Comparison of ENCODE assay signal across 15 cellular contexts in the genomic region with DNA sequence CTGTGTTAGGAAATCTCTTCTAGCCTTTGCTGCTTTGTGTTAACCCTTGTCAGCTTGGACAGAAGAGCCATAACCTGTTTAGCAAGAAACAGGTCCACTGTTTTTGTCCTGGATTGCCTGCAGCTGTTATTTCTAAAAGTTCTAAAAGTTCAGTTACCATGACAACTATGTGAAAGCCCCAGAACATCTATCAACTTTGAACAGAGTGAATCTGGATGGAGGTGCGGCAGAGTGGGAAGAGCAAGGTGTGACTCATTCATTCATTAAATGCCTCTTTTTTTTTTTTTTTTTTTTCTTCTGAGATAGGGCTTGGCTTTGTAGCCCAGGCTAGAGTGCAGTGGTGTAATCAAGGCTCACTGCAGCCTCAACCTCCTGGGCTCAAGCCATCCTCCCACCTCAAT. TPM values are rescaled to one million over a fixed set of nuclear protein-coding genes. Genes with fewer than 3 reads are reported as not detected.
DNase-seq lines count a peak whose midpoint lies in the region; ATAC-seq, FAIRE-seq and TF ChIP-seq lines count a peak whose summit lies in the region.
"Had no signal": no experiment of that assay in that cellular context is flagged by ENCODE, and none has a peak within 500 bp of the region (broad histone marks: within the 10 kb centered on the region; RNA-seq: fewer than 3 reads in every experiment).

No MANE protein-coding gene starts in this region.

- no peak overlapping the region for H2AFZ ChIP-seq in hepatocyte

- H3K4me3 ChIP-seq in RWPE2 (ENCODE audit: severe bottlenecking) (no peak overlapping the region), hepatocyte (no peak overlapping the region), small intestine (ENCODE audit: low read depth in 1 of 2, low read length in 2 of 2) (no peak overlapping the region)

- H3K27me3 ChIP-seq in RWPE2 (ENCODE audit: insufficient read depth, poor library complexity, severe bottlenecking) = no peaks in the 10 kb centered on the region
- H3K27me3 ChIP-seq in hepatocyte = no peaks in the 10 kb centered on the region
- no peaks in the 10 kb centered on the region for H3K27me3 ChIP-seq in small intestine (ENCODE audit: control insufficient read depth in 2 of 2, insufficient read depth in 2 of 2, low read length in 2 of 2)

- ATAC-seq in RWPE2 (ENCODE audit: low read depth) = peak; percentile 60
- ATAC-seq in GM19452 (IDR thresholded peaks at IDR 0.05; ENCODE audit: unreplicated experiment) = no peak
- ATAC-seq: stimulated activated naive CD8-positive, alpha-beta T cell treated with anti-CD3 and anti-CD28 coated beads, Interleukin-15, amount 100 ng/mL, for 72 hours had no signal

- H3K27ac ChIP-seq in RWPE2 (ENCODE audit: poor library complexity, severe bottlenecking) (peak overlapping the region; percentile 17), hepatocyte (peak overlapping the region; percentile 71), small intestine (ENCODE audit: low read depth in 1 of 2, low read length in 1 of 2) (no peak overlapping the region)

- H3K4me1 ChIP-seq in RWPE2 (ENCODE audit: insufficient read depth, poor library complexity, severe bottlenecking) = peaks cover 10% of the 10 kb centered on the region
- no peaks in the 10 kb centered on the region for H3K4me1 ChIP-seq in hepatocyte (ENCODE audit: insufficient read depth)
- H3K4me1 ChIP-seq in small intestine (ENCODE audit: control insufficient read depth in 2 of 2, insufficient read depth in 1 of 2, low read depth in 1 of 2, low read length in 1 of 2) = no peaks in the 10 kb centered on the region

- WGBS in hepatocyte (ENCODE audit: low lambda C conversion rate, missing lambda C conversion rate) = 13% methylated on average over 1 of the region's 1 CpG
- 4 to 39% (median 20%) methylated on average over 1 of the region's 1 CpG for WGBS in small intestine, 3 donors

- TF ChIP-seq CTCF in RWPE2 (IDR thresholded peaks at IDR 0.05; ENCODE audit: poor library complexity, severe bottlenecking) (no peak), hepatocyte (IDR thresholded peaks at IDR 0.05; ENCODE audit: poor library complexity) (no peak), GM13976 (IDR thresholded peaks at IDR 0.05; ENCODE audit: borderline replicate concordance, control extremely low read depth, extremely low read depth, insufficient read depth, missing control alignments) (no peak)

- DNase-seq in SIG-M5 treated with dmso at 0.1 percent for 504 hours (lab: John Stamatoyannopoulos, UW; ENCODE audit: unreplicated experiment) (peak; percentile 30), SIG-M5 (lab: John Stamatoyannopoulos, UW) (no peak), RWPE2 (ENCODE audit: low spot score) (no peak), hepatocyte (ENCODE audit: low spot score) (peak; percentile 73), small intestine (peak; percentile 8), NCI-H510A (lab: John Stamatoyannopoulos, UW) (no peak), GM13976 (ENCODE audit: low spot score) (no peak)
- DNase-seq: 8988T; activated T-cell treated with anti-CD3 and anti-CD28 coated beads, Interleukin-2, amount 50 U/mL, for 1 hour; NCI-H524; SHP77 treated with DMSO at 0.1 percent for 48 hours; stimulated activated CD4-positive, alpha-beta T cell treated with anti-CD3 and anti-CD28 coated beads, Interleukin-4, amount 100 ng/mL, for 24 hours; stimulated activated naive CD8-positive, alpha-beta T cell treated with anti-CD3 and anti-CD28 coated beads, Interleukin-15, amount 100 ng/mL, for 72 hours had no signal

- in situ Hi-C loops in GM13976 (cut with MboI; ENCODE audit: low sequenced_read_pairs, unreplicated experiment) = no loop called here

- peak overlapping the region; percentile 30 for H3K4me2 ChIP-seq in hepatocyte

- H3K79me2 ChIP-seq in hepatocyte = no peaks in the 10 kb centered on the region

- no peaks in the 10 kb centered on the region for H3K9me2 ChIP-seq in hepatocyte (replicated peaks; ENCODE audit: insufficient read depth)

- H3K36me3 ChIP-seq in RWPE2 (ENCODE audit: low read depth) = no peaks in the 10 kb centered on the region
- no peaks in the 10 kb centered on the region for H3K36me3 ChIP-seq in hepatocyte (replicated peaks; ENCODE audit: insufficient read depth, low read depth)
- no peaks in the 10 kb centered on the region for H3K36me3 ChIP-seq in small intestine (ENCODE audit: control insufficient read depth in 2 of 2, insufficient read depth in 2 of 2, low read length in 2 of 2)

- no peak for FAIRE-seq in small intestine (lab: Jason Lieb, UNC)
- FAIRE-seq: G401.6 had no signal

- no peaks in the 10 kb centered on the region for H4K20me1 ChIP-seq in hepatocyte (ENCODE audit: insufficient read depth, poor library complexity, severe bottlenecking)

- H3K9me3 ChIP-seq in RWPE2 (ENCODE audit: severe bottlenecking) (no peaks in the 10 kb centered on the region), hepatocyte (ENCODE audit: low read depth) (no peaks in the 10 kb centered on the region), small intestine (ENCODE audit: control insufficient read depth, low read depth) (no peaks in the 10 kb centered on the region)

RNA-seq across cellular contexts. Expression of gene RBX1, which starts 50.5 kb away (rescaled TPM):
- 63.2 and 84.4 TPM in 2 replicates for total RNA-seq in hepatocyte
- polyA plus RNA-seq in hepatocyte (179 and 191 TPM in 2 replicates), small intestine (10 to 100 TPM; 67.1 to 87.4 (median 68.6) TPM)

Comparison
In these comparisons a context has a peak if more than half of its experiments do, and no peak if none do; other contexts are left out.
1. DNase-seq: peak in SIG-M5 treated with dmso at 0.1 percent for 504 hours (single experiment), hepatocyte (single experiment) and small intestine (single experiment); none in SIG-M5 (single experiment), RWPE2 (single experiment), NCI-H510A (single experiment) and GM13976 (single experiment).
2. H3K27ac ChIP-seq: peak in RWPE2 (single experiment) and hepatocyte (single experiment); none in small intestine (0 of 2).